ENCODE assay signal across 10 cellular contexts in genomic region chr6:130223508-130223907, GRCh38. TPM values are rescaled to one million over a fixed set of nuclear protein-coding genes. Genes with fewer than 3 reads are reported as not detected.
DNase-seq lines count a peak whose midpoint lies in the region; ATAC-seq and TF ChIP-seq lines count a peak whose summit lies in the region.
"Had no signal": no experiment of that assay in that cellular context is flagged by ENCODE, and none has a peak within 500 bp of the region (broad histone marks: within the 10 kb centered on the region; RNA-seq: fewer than 3 reads in every experiment).

No MANE protein-coding gene starts in this region.

- no peak overlapping the region for H3K27ac ChIP-seq in lower lobe of right lung

- no peak overlapping the region for H3K27ac Mint-ChIP-seq in chondrocyte (ENCODE audit: unreplicated experiment)

- no peaks in the 10 kb centered on the region for H3K27me3 ChIP-seq in lower lobe of right lung (ENCODE audit: low read depth)

- H3K36me3 Mint-ChIP-seq in chondrocyte (ENCODE audit: low read depth) = no peaks in the 10 kb centered on the region

- ATAC-seq in GM19328 (IDR thresholded peaks at IDR 0.05; ENCODE audit: unreplicated experiment) (peak; percentile 98), HG03175 (IDR thresholded peaks at IDR 0.05; ENCODE audit: unreplicated experiment) (peak; percentile 94), lower lobe of right lung (peak; percentile 63 to 67)
- ATAC-seq: Panc1 had no signal

- H3K4me1 Mint-ChIP-seq in chondrocyte (ENCODE audit: low read depth) = no peaks in the 10 kb centered on the region

- H3K4me1 ChIP-seq in lower lobe of right lung = no peaks in the 10 kb centered on the region

- H3K27me3 Mint-ChIP-seq in chondrocyte (ENCODE audit: low read depth) = no peaks in the 10 kb centered on the region

- no peaks in the 10 kb centered on the region for H3K36me3 ChIP-seq in lower lobe of right lung

- no peak overlapping the region for H3K4me3 Mint-ChIP-seq in chondrocyte (ENCODE audit: unreplicated experiment)

- H3K4me3 ChIP-seq in lower lobe of right lung = no peak overlapping the region
- H3K4me3 ChIP-seq: lung had no signal

- H3K9me3 Mint-ChIP-seq in chondrocyte (ENCODE audit: low read depth) = peaks cover 5% of the 10 kb centered on the region

- DNase-seq in activated CD4-positive, alpha-beta T cell treated with anti-CD3 and anti-CD28 coated beads, Interleukin-2, amount 50 U/mL, for 48 hours = peak; percentile 52 to 68
- no peak for DNase-seq in lower lobe of right lung
- no peak for DNase-seq in DMS 273 (lab: John Stamatoyannopoulos, UW; ENCODE audit: unreplicated experiment)
- no peak for DNase-seq in NCI-H2171 treated with DMSO at 0.1 percent for 48 hours (lab: John Stamatoyannopoulos, UW)
- DNase-seq in chondrocyte (ENCODE audit: low spot score) = no peak
- no peak for DNase-seq in GM03348 (ENCODE audit: low spot score)

- TF ChIP-seq CTCF in lower lobe of right lung (IDR thresholded peaks at IDR 0.05) (no peak), chondrocyte (IDR thresholded peaks at IDR 0.05) (no peak)

- intact Hi-C loops in lower lobe of right lung (cut with DNase I) = no loop called here

- H3K9me3 ChIP-seq in lower lobe of right lung = no peaks in the 10 kb centered on the region

RNA-seq across cellular contexts. Expression of gene SAMD3, which starts 0.8 kb away (rescaled TPM):
- total RNA-seq in lower lobe of right lung (5.5 TPM), chondrocyte (0.35 to 0.77 TPM in 2 of 3 replicates, not detected in the other)

Comparison
In these comparisons a context has a peak if more than half of its experiments do, and no peak if none do; other contexts are left out.
1. DNase-seq: peak in activated CD4-positive, alpha-beta T cell treated with anti-CD3 and anti-CD28 coated beads, Interleukin-2, amount 50 U/mL, for 48 hours (2 of 2); none in lower lobe of right lung (single experiment), DMS 273 (single experiment), NCI-H2171 treated with DMSO at 0.1 percent for 48 hours (single experiment), chondrocyte (single experiment) and GM03348 (single experiment).
2. Peak in every context shown above with its lines, with median percentiles within 50 percentile points of each other: ATAC-seq.